22 cellular contexts compared by ENCODE assay signal in genomic region chr4:175215657-175216056, GRCh38.
DNase-seq lines count a peak whose midpoint lies in the region; ATAC-seq, FAIRE-seq and TF ChIP-seq lines count a peak whose summit lies in the region.
"Had no signal": no experiment of that assay in that cellular context is flagged by ENCODE, and none has a peak within 500 bp of the region (broad histone marks: within the 10 kb centered on the region; RNA-seq: fewer than 3 reads in every experiment).

No MANE protein-coding gene starts in this region.

- H3K9me3 ChIP-seq in HepG2 (ENCODE audit: low read length) (peaks cover 80% of the 10 kb centered on the region), right lobe of liver (no peaks in the 10 kb centered on the region), neural progenitor cell (ENCODE audit: low read depth) (no peaks in the 10 kb centered on the region)
- H3K9me3 ChIP-seq: A549, HAP-1 had no signal

- no peak overlapping the region for H3K27ac ChIP-seq in HepG2 (ENCODE audit: extremely low read length, insufficient read depth, low read length)
- H3K27ac ChIP-seq in right lobe of liver = no peak overlapping the region
- no peak overlapping the region for H3K27ac ChIP-seq in mesendoderm (ENCODE audit: low read depth, low read length)
- no peak overlapping the region for H3K27ac ChIP-seq in neural progenitor cell
- H3K27ac ChIP-seq: A549 had no signal

- no peak overlapping the region for H3K4me2 ChIP-seq in HepG2 (ENCODE audit: low read depth, low read length)
- no peak overlapping the region for H3K4me2 ChIP-seq in mesendoderm (ENCODE audit: low read length)
- no peak overlapping the region for H3K4me2 ChIP-seq in neural progenitor cell
- H3K4me2 ChIP-seq: A549 had no signal

- no peak overlapping the region for H2BK15ac ChIP-seq in mesendoderm (replicated peaks; ENCODE audit: low read depth)

- H2AK5ac ChIP-seq in mesendoderm (ENCODE audit: low read length) = no peak overlapping the region

- no peak overlapping the region for H3K4me3 Mint-ChIP-seq in neural progenitor cell
- H3K4me3 Mint-ChIP-seq: CD4-positive, alpha-beta memory T cell had no signal

- no peak overlapping the region for H3K23ac ChIP-seq in mesendoderm (ENCODE audit: low read length)

- no peak overlapping the region for H2BK5ac ChIP-seq in mesendoderm (ENCODE audit: low read length)

- BruUV-seq in HepG2 (replicated peaks; lab: Mats Ljungman, UMichigan) = no TSS peak

- H3K27ac Mint-ChIP-seq in neural progenitor cell = no peak overlapping the region
- H3K27ac Mint-ChIP-seq: CD4-positive, alpha-beta memory T cell had no signal

- H3K4me1 Mint-ChIP-seq in neural progenitor cell = no peaks in the 10 kb centered on the region
- H3K4me1 Mint-ChIP-seq: CD4-positive, alpha-beta memory T cell had no signal

- TF ChIP-seq EP300 in HepG2 (IDR thresholded peaks at IDR 0.05; ENCODE audit: low read depth in 2 of 2, low read length in 2 of 2) (no peak), HepG2 (CRISPR knock-in tag; IDR thresholded peaks at IDR 0.05; ENCODE audit: borderline replicate concordance) (no peak)

- H3K4ac ChIP-seq in mesendoderm (ENCODE audit: low read depth, low read length) = no peak overlapping the region

- H3K4me3 ChIP-seq in HepG2 (replicated peaks in 1 of 3; ENCODE audit: insufficient read depth in 1 of 3, low read depth in 2 of 3, low read length in 3 of 3) (no peak overlapping the region), right lobe of liver (no peak overlapping the region), mesendoderm (ENCODE audit: low read length) (no peak overlapping the region), neural progenitor cell (no peak overlapping the region)
- H3K4me3 ChIP-seq: A549, HAP-1 had no signal

- POLR2A ChIA-PET in HepG2 (lab: Yijun Ruan, JAX) = no interaction called here

- in situ Hi-C loops in HepG2 (cut with HindIII; ENCODE audit: extremely low pct_ligation_motif_present, low pct_unique_long_range_greater_than_20kb) = no loop called here

- CTCF ChIA-PET in HepG2 (lab: Yijun Ruan, JAX; ENCODE audit: low intra/inter-chr PET ratio, low total read pairs) = no interaction called here

- H2BK120ac ChIP-seq in mesendoderm (ENCODE audit: low read depth, low read length) = no peak overlapping the region

- FAIRE-seq in HepG2 (lab: Jason Lieb, UNC) = no peak
- FAIRE-seq: A549, GM12891, GM18507, H54 had no signal

- H2AFZ ChIP-seq in HepG2 (ENCODE audit: low read length) = no peak overlapping the region
- no peak overlapping the region for H2AFZ ChIP-seq in neural progenitor cell (replicated peaks)

- DNase-seq in HepG2 (ENCODE audit: low spot score) = no peak
- DNase-seq in right lobe of liver = no peak
- DNase-seq in NCI-H69 (lab: John Stamatoyannopoulos, UW) = peak; percentile 6
- DNase-seq in amniotic epithelial cell (ENCODE audit: low read depth) = peak; percentile 7
- peak; percentile 9 for DNase-seq in mesendoderm
- DNase-seq in neural progenitor cell (ENCODE audit: low spot score) = no peak
- no peak for DNase-seq in NCI-H187 treated with DMSO at 0.1 percent for 48 hours (lab: John Stamatoyannopoulos, UW)
- no peak for DNase-seq in left cardiac atrium
- DNase-seq: 8988T; ACHN; C1 segment of cervical spinal cord; Caco-2; CD4-positive, alpha-beta memory T cell; DMS153; DMS79 treated with DMSO at 0.1 percent for 48 hours; GF-D8; GOT3 had no signal

- H3K36me3 Mint-ChIP-seq in neural progenitor cell = no peaks in the 10 kb centered on the region
- H3K36me3 Mint-ChIP-seq: CD4-positive, alpha-beta memory T cell had no signal

- peaks cover 9% of the 10 kb centered on the region for H3K9me3 Mint-ChIP-seq in neural progenitor cell

- no peak for TF ChIP-seq RAD21 in HepG2 (CRISPR knock-in tag; IDR thresholded peaks at IDR 0.05)

- intact Hi-C loops in HepG2 (cut with micrococcal nuclease; ENCODE audit: unreplicated experiment) = no loop called here
- intact Hi-C loops in right lobe of liver (cut with DNase I) = no loop called here
- intact Hi-C loops in left cardiac atrium (cut with DNase I) = no loop called here

- no peaks in the 10 kb centered on the region for H3K27me3 Mint-ChIP-seq in neural progenitor cell (ENCODE audit: insufficient read depth, low read depth)
- H3K27me3 Mint-ChIP-seq: CD4-positive, alpha-beta memory T cell had no signal

- no peak overlapping the region for H4K8ac ChIP-seq in mesendoderm (ENCODE audit: low read depth, low read length)

- WGBS in HepG2 (ENCODE audit: low lambda C conversion rate) = 0% methylated on average over 1 of the region's 1 CpG
- WGBS in right lobe of liver (ENCODE audit: insufficient coverage, low coverage, low lambda C conversion rate, missing lambda C conversion rate) = 50% methylated on average over 1 of the region's 1 CpG
- no CpG with 5 or more reads among the region's 1 CpG for WGBS in mesendoderm (ENCODE audit: extremely low coverage, insufficient coverage, low lambda C conversion rate)

- no peak overlapping the region for H3K56ac ChIP-seq in mesendoderm (ENCODE audit: low read length)

- no peak overlapping the region for H3K18ac ChIP-seq in mesendoderm (ENCODE audit: low read length)

- H3K4me1 ChIP-seq in HepG2 (ENCODE audit: insufficient read depth, low read length) (no peaks in the 10 kb centered on the region), right lobe of liver (no peaks in the 10 kb centered on the region), mesendoderm (ENCODE audit: control insufficient read depth, low read depth, low read length) (no peaks in the 10 kb centered on the region), neural progenitor cell (no peaks in the 10 kb centered on the region)
- H3K4me1 ChIP-seq: A549, HAP-1 had no signal

- ATAC-seq in HepG2 (no peak), right lobe of liver (no peak), left cardiac atrium (no peak)
- ATAC-seq: A549 had no signal

- TF ChIP-seq CTCF in HepG2 (CRISPR knock-in tag; IDR thresholded peaks at IDR 0.05) (no peak), right lobe of liver (IDR thresholded peaks at IDR 0.05) (no peak), neural progenitor cell (IDR thresholded peaks at IDR 0.05) (no peak)

- H3K27me3 ChIP-seq in HepG2 (ENCODE audit: control insufficient read depth in 1 of 2, insufficient read depth in 2 of 2, low read length in 2 of 2) (no peaks in the 10 kb centered on the region), right lobe of liver (no peaks in the 10 kb centered on the region), mesendoderm (ENCODE audit: insufficient read depth, low read length, poor library complexity) (no peaks in the 10 kb centered on the region), neural progenitor cell (no peaks in the 10 kb centered on the region)

- H4K20me1 ChIP-seq in HepG2 (ENCODE audit: insufficient read depth, low read length) = no peaks in the 10 kb centered on the region
- H4K20me1 ChIP-seq in neural progenitor cell (ENCODE audit: low read depth) = no peaks in the 10 kb centered on the region

- H3K79me2 ChIP-seq in HepG2 (ENCODE audit: insufficient read depth, low read length) (no peaks in the 10 kb centered on the region), mesendoderm (ENCODE audit: control insufficient read depth, insufficient read depth, low read length) (no peaks in the 10 kb centered on the region), neural progenitor cell (ENCODE audit: low read depth) (no peaks in the 10 kb centered on the region)

- H3K9ac ChIP-seq in HepG2 (ENCODE audit: insufficient read depth, low read depth, low read length) = no peak overlapping the region
- H3K9ac ChIP-seq in mesendoderm (ENCODE audit: low read length) = no peak overlapping the region
- H3K9ac ChIP-seq in neural progenitor cell = no peak overlapping the region

- TF ChIP-seq POLR2A in HepG2 (IDR thresholded peaks at IDR 0.05; ENCODE audit: insufficient read depth in 1 of 2, low read depth in 2 of 2, low read length in 2 of 2) = no peak
- no peak for TF ChIP-seq POLR2A in right lobe of liver (IDR thresholded peaks at IDR 0.05)

- H3F3A ChIP-seq in neural progenitor cell (ENCODE audit: low read depth) = no peaks in the 10 kb centered on the region

- no peaks in the 10 kb centered on the region for H3K36me3 ChIP-seq in HepG2 (replicated peaks in 1 of 2; ENCODE audit: control insufficient read depth in 1 of 2, insufficient read depth in 2 of 2, low read length in 2 of 2)
- H3K36me3 ChIP-seq in right lobe of liver = no peaks in the 10 kb centered on the region
- no peaks in the 10 kb centered on the region for H3K36me3 ChIP-seq in mesendoderm (ENCODE audit: control insufficient read depth, insufficient read depth, low read length)
- no peaks in the 10 kb centered on the region for H3K36me3 ChIP-seq in neural progenitor cell
- H3K36me3 ChIP-seq: HAP-1 had no signal

- H3K79me1 ChIP-seq in mesendoderm (ENCODE audit: low read length) = no peaks in the 10 kb centered on the region

- H4K5ac ChIP-seq in mesendoderm (ENCODE audit: low read length) = no peak overlapping the region

TF ChIP-seq in HepG2, 621 proteins besides CTCF, POLR2A, EP300 and RAD21:
- TF ChIP-seq ZNF616 (CRISPR knock-in tag; IDR thresholded peaks at IDR 0.05; ENCODE audit: low read depth) (peak; percentile 93), GRHL1 (CRISPR knock-in tag; conservative IDR thresholded peaks at IDR 0.05) (no peak), ZNF30 (CRISPR knock-in tag; IDR thresholded peaks at IDR 0.05) (no peak), ZNF615 (CRISPR knock-in tag; IDR thresholded peaks at IDR 0.05; ENCODE audit: borderline replicate concordance) (no peak)

Comparison
In these comparisons a context has a peak if more than half of its experiments do, and no peak if none do; other contexts are left out.
1. DNase-seq: peak in NCI-H69 (single experiment), amniotic epithelial cell (single experiment) and mesendoderm (single experiment); none in HepG2 (single experiment), right lobe of liver (0 of 3), neural progenitor cell (single experiment), NCI-H187 treated with DMSO at 0.1 percent for 48 hours (single experiment) and left cardiac atrium (single experiment).